In the genomic region with DNA sequence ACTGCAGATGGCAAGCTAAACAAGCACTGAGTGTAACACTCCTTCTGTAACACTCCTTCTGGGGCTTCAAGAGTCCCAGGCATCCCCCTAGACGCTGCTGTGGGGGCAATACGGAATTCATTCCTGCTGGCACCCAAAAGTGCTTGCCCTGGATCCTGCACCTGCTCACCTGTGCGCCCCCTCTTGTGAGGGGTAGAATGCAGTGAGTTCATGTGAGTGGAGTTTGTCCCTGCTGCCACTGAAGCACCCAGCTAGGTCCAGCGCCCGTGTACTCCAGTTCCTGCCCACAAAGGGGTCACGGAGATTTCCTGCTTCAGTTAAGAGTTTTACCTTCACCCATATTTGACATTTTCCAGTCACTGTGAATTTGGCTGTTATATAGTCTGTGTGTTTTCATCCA, we compare ENCODE assay signal across 1 cellular context.
TF ChIP-seq lines count a peak whose summit lies in the region.

No MANE protein-coding gene starts in this region.

TF ChIP-seq in GM23338, 12 proteins besides CTCF, POLR2A, EP300 and RAD21 (continued from another document):
- TF ChIP-seq, protein P1, sequence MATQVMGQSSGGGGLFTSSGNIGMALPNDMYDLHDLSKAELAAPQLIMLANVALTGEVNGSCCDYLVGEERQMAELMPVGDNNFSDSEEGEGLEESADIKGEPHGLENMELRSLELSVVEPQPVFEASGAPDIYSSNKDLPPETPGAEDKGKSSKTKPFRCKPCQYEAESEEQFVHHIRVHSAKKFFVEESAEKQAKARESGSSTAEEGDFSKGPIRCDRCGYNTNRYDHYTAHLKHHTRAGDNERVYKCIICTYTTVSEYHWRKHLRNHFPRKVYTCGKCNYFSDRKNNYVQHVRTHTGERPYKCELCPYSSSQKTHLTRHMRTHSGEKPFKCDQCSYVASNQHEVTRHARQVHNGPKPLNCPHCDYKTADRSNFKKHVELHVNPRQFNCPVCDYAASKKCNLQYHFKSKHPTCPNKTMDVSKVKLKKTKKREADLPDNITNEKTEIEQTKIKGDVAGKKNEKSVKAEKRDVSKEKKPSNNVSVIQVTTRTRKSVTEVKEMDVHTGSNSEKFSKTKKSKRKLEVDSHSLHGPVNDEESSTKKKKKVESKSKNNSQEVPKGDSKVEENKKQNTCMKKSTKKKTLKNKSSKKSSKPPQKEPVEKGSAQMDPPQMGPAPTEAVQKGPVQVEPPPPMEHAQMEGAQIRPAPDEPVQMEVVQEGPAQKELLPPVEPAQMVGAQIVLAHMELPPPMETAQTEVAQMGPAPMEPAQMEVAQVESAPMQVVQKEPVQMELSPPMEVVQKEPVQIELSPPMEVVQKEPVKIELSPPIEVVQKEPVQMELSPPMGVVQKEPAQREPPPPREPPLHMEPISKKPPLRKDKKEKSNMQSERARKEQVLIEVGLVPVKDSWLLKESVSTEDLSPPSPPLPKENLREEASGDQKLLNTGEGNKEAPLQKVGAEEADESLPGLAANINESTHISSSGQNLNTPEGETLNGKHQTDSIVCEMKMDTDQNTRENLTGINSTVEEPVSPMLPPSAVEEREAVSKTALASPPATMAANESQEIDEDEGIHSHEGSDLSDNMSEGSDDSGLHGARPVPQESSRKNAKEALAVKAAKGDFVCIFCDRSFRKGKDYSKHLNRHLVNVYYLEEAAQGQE (IDR thresholded peaks at IDR 0.05; ENCODE audit: unreplicated experiment) = no peak
- no peak for TF ChIP-seq EZH2 (IDR thresholded peaks at IDR 0.05; ENCODE audit: low read depth, unreplicated experiment)
- no peak for TF ChIP-seq POLR2AphosphoS5 (IDR thresholded peaks at IDR 0.05; ENCODE audit: low read depth)
- TF ChIP-seq NANOG (IDR thresholded peaks at IDR 0.05; ENCODE audit: borderline replicate concordance) = no peak
- TF ChIP-seq EZH2phosphoT487 (IDR thresholded peaks at IDR 0.05; ENCODE audit: unreplicated experiment) = no peak
- TF ChIP-seq ZNF331 (CRISPR knock-in tag; IDR thresholded peaks at IDR 0.05; ENCODE audit: low read depth) = no peak
TF ChIP-seq in GM23338: peak in this region for 0.
